ENCODE assay signal across 29 cellular contexts in the genomic region with DNA sequence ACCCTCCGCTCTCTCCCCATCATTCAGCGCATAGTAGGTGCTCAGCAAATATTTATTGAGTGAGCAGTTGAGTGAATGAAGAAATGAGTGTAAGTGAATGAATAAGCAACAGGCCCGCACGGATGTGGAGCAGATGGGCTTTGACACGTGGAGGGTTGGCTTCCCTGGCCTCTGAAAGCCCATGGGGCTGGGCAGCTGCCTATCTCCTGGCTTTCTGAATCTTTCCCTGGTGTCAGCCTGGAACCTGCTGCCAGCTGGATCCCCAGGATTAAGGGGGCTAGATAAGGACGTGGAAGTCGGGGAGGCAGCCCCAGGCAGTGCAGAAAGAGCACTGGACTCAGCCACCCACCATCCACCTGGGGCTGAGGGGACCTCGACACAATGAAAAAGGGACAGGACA. TPM values are rescaled to one million over a fixed set of nuclear protein-coding genes. Genes with fewer than 3 reads are reported as not detected.
DNase-seq lines count a peak whose midpoint lies in the region; ATAC-seq and TF ChIP-seq lines count a peak whose summit lies in the region.
"Had no signal": no experiment of that assay in that cellular context is flagged by ENCODE, and none has a peak within 500 bp of the region (broad histone marks: within the 10 kb centered on the region; RNA-seq: fewer than 3 reads in every experiment).

No MANE protein-coding gene starts in this region.

- no peaks in the 10 kb centered on the region for H3K9me3 Mint-ChIP-seq in activated T-cell treated with anti-CD3 and anti-CD28 coated beads, Interleukin-2, amount 50 U/mL, for 72 hours
- H3K9me3 Mint-ChIP-seq in activated T-cell treated with anti-CD3 and anti-CD28 coated beads, Interleukin-2, amount 50 U/mL, for 4 hours, result no peaks in the 10 kb centered on the region
- no peaks in the 10 kb centered on the region for H3K9me3 Mint-ChIP-seq in activated naive CD8-positive, alpha-beta T cell treated with anti-CD3 and anti-CD28 coated beads for 36 hours
- H3K9me3 Mint-ChIP-seq: activated B cell treated with CpG ODN at 0.5 μM for 24 hours, nephron progenitor cell had no signal

- peaks cover 3 to 4% of the 10 kb centered on the region in 2 donors for H3K4me1 ChIP-seq in adrenal gland (replicated peaks in 1 of 2)
- H3K4me1 ChIP-seq in heart left ventricle, result no peaks in the 10 kb centered on the region
- H3K4me1 ChIP-seq: HAP-1, left lung, sigmoid colon, uterus had no signal

- H3K27ac ChIP-seq in adrenal gland (no peak overlapping the region), heart left ventricle (no peak overlapping the region)
- H3K27ac ChIP-seq: epithelial cell of prostate, left lung, RWPE1, sigmoid colon, suprapubic skin, uterus had no signal

- H3K27me3 Mint-ChIP-seq in activated T-cell treated with anti-CD3 and anti-CD28 coated beads, Interleukin-2, amount 50 U/mL, for 72 hours (ENCODE audit: low read depth), result no peaks in the 10 kb centered on the region
- no peaks in the 10 kb centered on the region for H3K27me3 Mint-ChIP-seq in activated T-cell treated with anti-CD3 and anti-CD28 coated beads, Interleukin-2, amount 50 U/mL, for 4 hours (ENCODE audit: low read depth)
- H3K27me3 Mint-ChIP-seq in activated naive CD8-positive, alpha-beta T cell treated with anti-CD3 and anti-CD28 coated beads for 36 hours, result no peaks in the 10 kb centered on the region
- H3K27me3 Mint-ChIP-seq: activated B cell treated with CpG ODN at 0.5 μM for 24 hours had no signal

- 86 to 91% (median 88%) methylated on average over 8 of the region's 8 CpGs for WGBS in adrenal gland, 4 donors
- 65 to 72% (median 68%) methylated on average over 8 of the region's 8 CpGs for WGBS in heart left ventricle, 4 donors

- H3K4me1 Mint-ChIP-seq in activated T-cell treated with anti-CD3 and anti-CD28 coated beads, Interleukin-2, amount 50 U/mL, for 72 hours (ENCODE audit: low read depth), result peaks cover 76% of the 10 kb centered on the region
- H3K4me1 Mint-ChIP-seq in activated T-cell treated with anti-CD3 and anti-CD28 coated beads, Interleukin-2, amount 50 U/mL, for 4 hours (ENCODE audit: low read depth), result peaks cover 39% of the 10 kb centered on the region
- H3K4me1 Mint-ChIP-seq in activated naive CD8-positive, alpha-beta T cell treated with anti-CD3 and anti-CD28 coated beads for 36 hours, result peaks cover 28% of the 10 kb centered on the region

- H3K36me3 Mint-ChIP-seq in activated T-cell treated with anti-CD3 and anti-CD28 coated beads, Interleukin-2, amount 50 U/mL, for 72 hours (ENCODE audit: insufficient read depth in 2 of 2), result peaks cover 35 to 44% of the 10 kb centered on the region in 2 donors
- peaks cover 51% of the 10 kb centered on the region for H3K36me3 Mint-ChIP-seq in activated T-cell treated with anti-CD3 and anti-CD28 coated beads, Interleukin-2, amount 50 U/mL, for 4 hours (ENCODE audit: insufficient read depth)
- H3K36me3 Mint-ChIP-seq in activated naive CD8-positive, alpha-beta T cell treated with anti-CD3 and anti-CD28 coated beads for 36 hours, result peaks cover 59% of the 10 kb centered on the region

- no peaks in the 10 kb centered on the region for H3K36me3 ChIP-seq in adrenal gland (replicated peaks in 1 of 2)
- H3K36me3 ChIP-seq in heart left ventricle, result no peaks in the 10 kb centered on the region
- H3K36me3 ChIP-seq: HAP-1, left lung, sigmoid colon, suprapubic skin, uterus had no signal

- no peak overlapping the region for H3K4me3 ChIP-seq in adrenal gland
- no peak overlapping the region for H3K4me3 ChIP-seq in heart left ventricle
- H3K4me3 ChIP-seq: HAP-1, left lung, sigmoid colon, suprapubic skin, uterus had no signal

- H3K27me3 ChIP-seq in adrenal gland (no peaks in the 10 kb centered on the region), heart left ventricle (peaks cover 0 to 13% (median 0%) of the 10 kb centered on the region in 9 donors)
- H3K27me3 ChIP-seq: left lung, sigmoid colon, suprapubic skin, uterus had no signal

- H3K9me3 ChIP-seq in adrenal gland (replicated peaks in 1 of 3) (no peaks in the 10 kb centered on the region), heart left ventricle (no peaks in the 10 kb centered on the region)
- H3K9me3 ChIP-seq: HAP-1, left lung, sigmoid colon, SK-N-SH, suprapubic skin, uterus had no signal

- intact Hi-C loops in adrenal gland (cut with DNase I) (no loop called here), heart left ventricle (cut with DNase I) (no loop called here)

- DNase-seq in activated T-cell treated with anti-CD3 and anti-CD28 coated beads, Interleukin-2, amount 50 U/mL, for 72 hours, result no peak
- DNase-seq in activated T-cell treated with anti-CD3 and anti-CD28 coated beads, Interleukin-2, amount 50 U/mL, for 4 hours, result no peak
- DNase-seq in NCI-H2171 treated with DMSO at 0.1 percent for 48 hours (lab: John Stamatoyannopoulos, UW) (peak; percentile 60), retina (peak; percentile 23), adrenal gland (no peak), DMS79 (lab: John Stamatoyannopoulos, UW) (no peak), heart left ventricle (no peak)
- no peak for DNase-seq in activated naive CD8-positive, alpha-beta T cell treated with anti-CD3 and anti-CD28 coated beads for 36 hours
- DNase-seq: activated B cell treated with CpG ODN at 0.5 μM for 24 hours, activated gamma-delta T cell, C1 segment of cervical spinal cord, cerebellar nuclear complex, DMS153, foreskin fibroblast, midbrain, NCI-H1105, NCI-H510A treated with DMSO at 0.1 percent for 48 hours, nephron progenitor cell, sigmoid colon, SK-N-SH, T-helper 9 cell, uterus had no signal

- no peak for ATAC-seq in activated T-cell treated with anti-CD3 and anti-CD28 coated beads, Interleukin-2, amount 50 U/mL, for 72 hours (replicated peaks in 1 of 2)
- ATAC-seq in activated T-cell treated with anti-CD3 and anti-CD28 coated beads, Interleukin-2, amount 50 U/mL, for 4 hours, result no peak
- ATAC-seq in heart left ventricle, result no peak
- ATAC-seq: left lung had no signal

- TF ChIP-seq CTCF in adrenal gland (IDR thresholded peaks at IDR 0.05), result no peak
- TF ChIP-seq CTCF in heart left ventricle (IDR thresholded peaks at IDR 0.05), result no peak

- no peak for TF ChIP-seq POLR2A in adrenal gland (IDR thresholded peaks at IDR 0.05)
- TF ChIP-seq POLR2A in heart left ventricle (IDR thresholded peaks at IDR 0.05), result no peak

- H3K27ac Mint-ChIP-seq in activated T-cell treated with anti-CD3 and anti-CD28 coated beads, Interleukin-2, amount 50 U/mL, for 72 hours, result peak overlapping the region; percentile 78
- H3K27ac Mint-ChIP-seq in activated naive CD8-positive, alpha-beta T cell treated with anti-CD3 and anti-CD28 coated beads for 36 hours, result peak overlapping the region; percentile 47
- H3K27ac Mint-ChIP-seq: activated B cell treated with CpG ODN at 0.5 μM for 24 hours had no signal

- H3K4me3 Mint-ChIP-seq in activated T-cell treated with anti-CD3 and anti-CD28 coated beads, Interleukin-2, amount 50 U/mL, for 72 hours, result no peak overlapping the region
- H3K4me3 Mint-ChIP-seq in activated T-cell treated with anti-CD3 and anti-CD28 coated beads, Interleukin-2, amount 50 U/mL, for 4 hours, result no peak overlapping the region
- H3K4me3 Mint-ChIP-seq in activated naive CD8-positive, alpha-beta T cell treated with anti-CD3 and anti-CD28 coated beads for 36 hours, result no peak overlapping the region
- H3K4me3 Mint-ChIP-seq: activated B cell treated with CpG ODN at 0.5 μM for 24 hours, nephron progenitor cell had no signal

RNA-seq across cellular contexts. Expression of a gene that starts 12.6 kb away (rescaled TPM):
- 100 to 1,000 TPM; 313 to 440 TPM for total RNA-seq in activated T-cell treated with anti-CD3 and anti-CD28 coated beads, Interleukin-2, amount 50 U/mL, for 72 hours
- total RNA-seq in activated T-cell treated with anti-CD3 and anti-CD28 coated beads, Interleukin-2, amount 50 U/mL, for 4 hours, result 100 to 1,000 TPM; 178 to 212 (median 206) TPM
- total RNA-seq in activated naive CD8-positive, alpha-beta T cell treated with anti-CD3 and anti-CD28 coated beads for 36 hours, result 100 to 1,000 TPM; 148 to 149 TPM
- total RNA-seq in adrenal gland (1 to 10 TPM in 5 of 8 donors, under 1 TPM in 3; 0.43 to 2.1 (median 1.4) TPM), heart left ventricle (1 to 10 TPM in 2 of 9 donors, under 1 TPM in 6, not detected in 1; 0.09 to 8.7 (median 0.38) TPM)
- polyA plus RNA-seq in adrenal gland (under 1 TPM; 0.34 to 0.48 (median 0.40) TPM), heart left ventricle (under 1 TPM; 0.24 to 0.38 TPM)

RNA-seq across cellular contexts. Expression of a gene that starts 27.6 kb away (rescaled TPM):
- 10 to 100 TPM; 26.8 to 59.4 TPM for total RNA-seq in activated T-cell treated with anti-CD3 and anti-CD28 coated beads, Interleukin-2, amount 50 U/mL, for 72 hours
- 1 to 10 TPM in 1 of 3 donors, under 1 TPM in 2; 0.76 to 1.3 (median 0.89) TPM for total RNA-seq in activated T-cell treated with anti-CD3 and anti-CD28 coated beads, Interleukin-2, amount 50 U/mL, for 4 hours
- 1 to 10 TPM; 1.8 to 2.0 TPM for total RNA-seq in activated naive CD8-positive, alpha-beta T cell treated with anti-CD3 and anti-CD28 coated beads for 36 hours
- total RNA-seq in adrenal gland, result 1 to 10 TPM in 1 of 8 donors, under 1 TPM in 2, not detected in 5; under 0.01 to 1.2 (median 0.14) TPM
- under 1 TPM in 2 of 3 donors, not detected in 1; 0.07 to 0.08 TPM for polyA plus RNA-seq in adrenal gland
- total RNA-seq in heart left ventricle, result under 1 TPM in 1 of 9 donors, not detected in 8; 0.91 TPM
- not detected for polyA plus RNA-seq in heart left ventricle
- total RNA-seq: posterior vena cava, sigmoid colon, uterus had no signal
- polyA plus RNA-seq: AG04450, SK-N-SH had no signal

RNA-seq across cellular contexts. Expression of a gene that starts 50.9 kb away (rescaled TPM):
- 10 to 100 TPM; 22.7 to 30.0 TPM for total RNA-seq in activated T-cell treated with anti-CD3 and anti-CD28 coated beads, Interleukin-2, amount 50 U/mL, for 72 hours
- 1 to 10 TPM in 2 of 3 donors, under 1 TPM in 1; 0.96 to 2.4 (median 1.2) TPM for total RNA-seq in activated T-cell treated with anti-CD3 and anti-CD28 coated beads, Interleukin-2, amount 50 U/mL, for 4 hours
- 1 to 10 TPM; 2.7 to 3.2 TPM for total RNA-seq in activated naive CD8-positive, alpha-beta T cell treated with anti-CD3 and anti-CD28 coated beads for 36 hours
- total RNA-seq in adrenal gland, result 10 to 100 TPM in 1 of 8 donors, 1 to 10 TPM in 7; 2.2 to 28.6 (median 5.9) TPM
- polyA plus RNA-seq in adrenal gland, result 10 to 100 TPM in 2 of 3 donors, 1 to 10 TPM in 1; 2.9 to 45.7 (median 17.9) TPM
- total RNA-seq in heart left ventricle, result 10 to 100 TPM in 1 of 9 donors, 1 to 10 TPM in 6, under 1 TPM in 2; 0.31 to 11.9 (median 1.4) TPM
- 1 to 10 TPM in 1 of 2 donors, under 1 TPM in 1; 0.99 to 3.0 TPM for polyA plus RNA-seq in heart left ventricle

Comparison
In these comparisons a context has a peak if more than half of its experiments do, and no peak if none do; other contexts are left out.
1. RNA of a gene that starts 27.6 kb away (total RNA-seq): 26.8 to 59.4 TPM in activated T-cell treated with anti-CD3 and anti-CD28 coated beads, Interleukin-2, amount 50 U/mL, for 72 hours; 1.8 to 2.0 TPM in activated naive CD8-positive, alpha-beta T cell treated with anti-CD3 and anti-CD28 coated beads for 36 hours, 0.76 to 1.3 TPM in activated T-cell treated with anti-CD3 and anti-CD28 coated beads, Interleukin-2, amount 50 U/mL, for 4 hours, under 0.01 to 1.2 TPM in adrenal gland and 0.91 TPM in heart left ventricle; every median in the first group is over 4 times any median in the second.
2. DNase-seq: peak in NCI-H2171 treated with DMSO at 0.1 percent for 48 hours (single experiment) and retina (single experiment); none in activated T-cell treated with anti-CD3 and anti-CD28 coated beads, Interleukin-2, amount 50 U/mL, for 72 hours (0 of 2), activated T-cell treated with anti-CD3 and anti-CD28 coated beads, Interleukin-2, amount 50 U/mL, for 4 hours (single experiment), activated naive CD8-positive, alpha-beta T cell treated with anti-CD3 and anti-CD28 coated beads for 36 hours (single experiment), adrenal gland (0 of 7), DMS79 (single experiment) and heart left ventricle (0 of 5).
3. RNA of a gene that starts 12.6 kb away (total RNA-seq): 313 to 440 TPM in activated T-cell treated with anti-CD3 and anti-CD28 coated beads, Interleukin-2, amount 50 U/mL, for 72 hours, 178 to 212 TPM in activated T-cell treated with anti-CD3 and anti-CD28 coated beads, Interleukin-2, amount 50 U/mL, for 4 hours and 148 to 149 TPM in activated naive CD8-positive, alpha-beta T cell treated with anti-CD3 and anti-CD28 coated beads for 36 hours; 0.43 to 2.1 TPM in adrenal gland and 0.09 to 8.7 TPM in heart left ventricle; every median in the first group is over 10 times any median in the second.